Comparison of ENCODE assay signal across 34 cellular contexts in the genomic region with DNA sequence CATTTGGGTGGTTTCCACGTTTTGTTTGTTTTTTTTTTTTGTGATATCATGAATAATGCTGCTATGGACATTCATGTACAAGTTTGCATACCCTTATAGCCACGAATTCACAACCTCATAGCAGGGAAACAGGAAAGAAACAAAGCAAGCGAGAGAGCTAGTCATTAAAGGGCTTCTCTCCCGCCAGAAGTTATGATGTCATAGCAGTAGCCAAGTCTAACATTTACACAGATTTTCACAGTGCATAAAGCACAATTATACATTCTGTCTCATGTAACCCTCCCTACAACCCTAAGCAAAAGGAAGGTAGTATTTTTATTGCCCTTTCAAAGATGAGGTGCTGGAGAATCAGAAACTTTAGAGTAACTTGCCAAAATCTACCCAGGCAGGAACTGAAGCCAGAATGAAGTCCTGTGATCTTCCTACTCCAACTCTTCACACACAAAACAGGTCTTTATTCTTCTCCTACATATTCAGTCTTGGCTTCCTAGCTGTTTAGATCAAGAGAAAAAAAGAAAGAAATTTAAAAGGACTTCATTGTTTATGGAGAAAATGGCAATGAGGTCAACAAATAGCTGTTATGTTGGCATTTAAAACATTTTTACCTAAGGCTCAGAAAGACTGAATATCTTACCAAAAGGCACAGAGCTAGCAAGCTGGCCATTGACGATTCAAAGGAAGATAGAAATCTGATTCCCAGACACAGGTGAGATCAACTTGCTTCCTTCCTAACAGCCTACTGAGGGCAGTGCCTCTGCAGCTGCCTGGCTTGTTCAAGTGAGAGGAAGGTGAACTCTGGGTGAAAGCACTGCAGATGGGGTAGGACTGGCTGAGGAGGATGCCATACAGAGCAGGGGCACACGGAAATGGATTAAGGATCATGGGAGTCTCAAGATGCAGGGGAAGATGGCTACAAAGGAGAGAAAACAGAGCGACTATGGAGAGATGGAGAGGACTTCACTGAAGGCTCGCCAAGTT.
"Had no signal": no experiment of that assay in that cellular context is flagged by ENCODE, and none has a peak within 500 bp of the region (broad histone marks: within the 10 kb centered on the region; RNA-seq: fewer than 3 reads in every experiment).

No MANE protein-coding gene starts in this region.

- H3K9me3 ChIP-seq: pancreas, prostate gland, suprapubic skin, tibial artery had no signal

- H3K36me3 Mint-ChIP-seq: activated CD8-positive, alpha-beta memory T cell treated with anti-CD3 and anti-CD28 coated beads, Interleukin-2, amount 10 ng/mL, durations not matched to agents 7 days and 5 days; activated naive CD8-positive, alpha-beta T cell; stimulated activated naive B cell treated with anti-CD40 and anti-IgM and Interleukin-4, amounts not matched to agents 10 μg/mL and 1 μg/mL and 100 μg/mL, for 72 hours had no signal

- H3K4me3 ChIP-seq: body of pancreas, coronary artery, dorsolateral prefrontal cortex, pancreas, prostate gland, sigmoid colon, stomach, suprapubic skin, tibial artery had no signal

- H3K4me3 Mint-ChIP-seq: activated B cell treated with CpG ODN at 0.5 μM for 24 hours; activated CD8-positive, alpha-beta memory T cell treated with anti-CD3 and anti-CD28 coated beads, Interleukin-2, amount 10 ng/mL, durations not matched to agents 7 days and 5 days; activated CD8-positive, alpha-beta T cell treated with anti-CD3 and anti-CD28 coated beads, Interleukin-2, amount 10 ng/mL, durations not matched to agents 7 days and 5 days; activated naive CD8-positive, alpha-beta T cell; activated T-cell treated with anti-CD3 and anti-CD28 coated beads, Interleukin-2, amount 50 U/mL, for 72 hours; naive thymus-derived CD4-positive, alpha-beta T cell; stimulated activated naive B cell treated with anti-CD40 and anti-IgM and Interleukin-4, amounts not matched to agents 10 μg/mL and 1 μg/mL and 100 μg/mL, for 72 hours; T-helper 2 cell treated with Interferon-gamma antibody and Interleukin-4, amounts not matched to agents 5 μg/mL and 100 μg/mL, for 36 hours had no signal

- ATAC-seq: activated CD8-positive, alpha-beta memory T cell treated with anti-CD3 and anti-CD28 coated beads, Interleukin-2, amount 10 ng/mL, durations not matched to agents 7 days and 5 days; activated CD8-positive, alpha-beta T cell treated with anti-CD3 and anti-CD28 coated beads, Interleukin-2, amount 10 ng/mL, durations not matched to agents 7 days and 5 days; activated T-cell treated with anti-CD3 and anti-CD28 coated beads, Interleukin-2, amount 50 U/mL, for 72 hours; body of pancreas; left cardiac atrium; left ventricle myocardium superior; naive thymus-derived CD4-positive, alpha-beta T cell; pancreas; stimulated activated naive B cell treated with anti-CD40 and anti-IgM and Interleukin-4, amounts not matched to agents 10 μg/mL and 1 μg/mL and 100 μg/mL, for 72 hours had no signal

- H3K27me3 Mint-ChIP-seq: activated B cell treated with CpG ODN at 0.5 μM for 24 hours had no signal

- H3K27ac ChIP-seq: body of pancreas, coronary artery, dorsolateral prefrontal cortex, pancreas, prostate gland, sigmoid colon, stomach, suprapubic skin, tibial artery had no signal

- FAIRE-seq: keratinocyte, pancreas had no signal

- H3K36me3 ChIP-seq: pancreas, prostate gland, sigmoid colon, stomach, suprapubic skin, tibial artery had no signal

- DNase-seq: activated B cell treated with CpG ODN at 0.5 μM for 24 hours; activated CD4-positive, alpha-beta T cell treated with anti-CD3 and anti-CD28 coated beads, Interleukin-2, amount 50 U/mL, for 1 hour; activated CD8-positive, alpha-beta memory T cell treated with anti-CD3 and anti-CD28 coated beads, Interleukin-2, amount 10 ng/mL, durations not matched to agents 7 days and 5 days; activated CD8-positive, alpha-beta T cell treated with anti-CD3 and anti-CD28 coated beads, Interleukin-2, amount 10 ng/mL, durations not matched to agents 7 days and 5 days; activated naive CD4-positive, alpha-beta T cell; activated T-cell treated with anti-CD3 and anti-CD28 coated beads for 4 hours; activated T-cell treated with anti-CD3 and anti-CD28 coated beads, Interleukin-2, amount 50 U/mL, for 72 hours; aorta; body of pancreas; dorsolateral prefrontal cortex; effector memory CD4-positive, alpha-beta T cell; head of caudate nucleus; hippocampal formation; left cardiac atrium; left ventricle myocardium superior; mammary epithelial cell; midbrain; naive thymus-derived CD4-positive, alpha-beta T cell; nucleus accumbens; pancreas; retina; sigmoid colon; stimulated activated CD4-positive, alpha-beta T cell treated with anti-CD3 and anti-CD28 coated beads, Interleukin-15, amount 100 ng/mL, for 24 hours; stimulated activated CD4-positive, alpha-beta T cell treated with anti-CD3 and anti-CD28 coated beads, Interleukin-2, amount 100 ng/mL, for 24 hours; stimulated activated naive B cell treated with anti-CD40 and anti-IgM and Interleukin-4, amounts not matched to agents 10 μg/mL and 1 μg/mL and 100 μg/mL, for 72 hours; stomach; T-helper 1 cell; tibial artery had no signal

- H3K9me3 Mint-ChIP-seq: T-helper 2 cell treated with Interferon-gamma antibody and Interleukin-4, amounts not matched to agents 5 μg/mL and 100 μg/mL, for 36 hours had no signal

- H3K27ac Mint-ChIP-seq: activated B cell treated with CpG ODN at 0.5 μM for 24 hours; activated CD8-positive, alpha-beta memory T cell treated with anti-CD3 and anti-CD28 coated beads, Interleukin-2, amount 10 ng/mL, durations not matched to agents 7 days and 5 days; activated CD8-positive, alpha-beta T cell treated with anti-CD3 and anti-CD28 coated beads, Interleukin-2, amount 10 ng/mL, durations not matched to agents 7 days and 5 days; activated naive CD8-positive, alpha-beta T cell; activated T-cell treated with anti-CD3 and anti-CD28 coated beads, Interleukin-2, amount 50 U/mL, for 72 hours; naive thymus-derived CD4-positive, alpha-beta T cell; stimulated activated naive B cell treated with anti-CD40 and anti-IgM and Interleukin-4, amounts not matched to agents 10 μg/mL and 1 μg/mL and 100 μg/mL, for 72 hours; T-helper 2 cell treated with Interferon-gamma antibody and Interleukin-4, amounts not matched to agents 5 μg/mL and 100 μg/mL, for 36 hours had no signal

- H3K27me3 ChIP-seq: body of pancreas, pancreas, sigmoid colon, stomach, suprapubic skin, tibial artery had no signal

- H3K4me1 ChIP-seq: body of pancreas, pancreas, prostate gland, sigmoid colon, suprapubic skin, tibial artery had no signal
